Comparison of ENCODE assay signal across 8 cellular contexts in the genomic region with DNA sequence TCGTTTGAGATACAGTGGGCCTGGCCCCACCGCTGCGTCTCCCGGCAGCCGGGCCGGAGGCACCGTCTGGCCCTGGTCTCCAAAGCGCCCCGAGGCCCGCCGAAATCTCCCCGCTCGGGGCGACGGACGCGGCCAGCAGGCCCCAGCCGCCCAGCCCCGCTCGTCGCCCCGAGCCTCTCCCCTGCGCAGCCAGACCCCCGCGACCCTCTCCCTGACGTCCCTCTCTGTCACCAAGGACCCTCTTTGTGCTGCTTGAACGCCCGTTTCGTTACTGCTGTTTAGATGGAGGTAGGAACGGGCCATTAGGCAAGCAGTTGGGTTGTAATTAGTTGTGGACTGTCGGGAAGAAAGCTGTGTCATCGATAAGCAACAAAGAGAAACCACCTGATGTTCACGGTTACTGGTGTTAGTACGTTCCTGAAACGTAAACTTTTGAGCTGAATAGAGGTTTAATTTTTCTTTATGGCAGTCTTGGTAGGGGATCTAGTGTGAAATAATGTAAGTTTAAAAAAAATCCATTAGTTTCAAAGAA. TPM values are rescaled to one million over a fixed set of nuclear protein-coding genes. Genes with fewer than 3 reads are reported as not detected.
DNase-seq lines count a peak whose midpoint lies in the region; ATAC-seq, FAIRE-seq and TF ChIP-seq lines count a peak whose summit lies in the region.

No MANE protein-coding gene starts in this region.

- peaks cover 51% of the 10 kb centered on the region for H3K79me2 ChIP-seq in OCI-LY7 (ENCODE audit: insufficient read depth, low read depth, low read length)

- intact Hi-C loops in OCI-LY7 (cut with micrococcal nuclease; ENCODE audit: unreplicated experiment): loop anchor here (5.0 kb wide), 3 partner anchors 650 to 1005 kb away; a partner anchor contains a TSS
- intact Hi-C loops in heart left ventricle (cut with DNase I): loop anchor here in 3 of 10 donors (5.0 to 10.0 kb wide), 3 partner anchors 208 to 690 kb away; a partner anchor contains a TSS

- H3K9me3 ChIP-seq in OCI-LY7 (ENCODE audit: low read length): no peaks in the 10 kb centered on the region
- H3K9me3 ChIP-seq in heart left ventricle: no peaks in the 10 kb centered on the region

- TF ChIP-seq POLR2A in heart left ventricle (IDR thresholded peaks at IDR 0.05): no peak

- peak overlapping the region; percentile 91 for H3K4me3 ChIP-seq in OCI-LY7 (ENCODE audit: low read depth, low read length, poor library complexity, severe bottlenecking)
- peak overlapping the region; percentile 50 to 100 (median 89) for H3K4me3 ChIP-seq in heart left ventricle

- peaks cover 24% of the 10 kb centered on the region for H4K20me1 ChIP-seq in OCI-LY7 (ENCODE audit: insufficient read depth, low read length)

- 0 to 1% (median 1%) methylated on average over 20 to 35 of the region's 35 CpGs for WGBS in heart left ventricle, 4 donors

- peak overlapping the region; percentile 97 for H3K4me3 Mint-ChIP-seq in activated naive CD8-positive, alpha-beta T cell treated with anti-CD3 and anti-CD28 coated beads for 36 hours

- peaks cover 1% of the 10 kb centered on the region for H3K9me3 Mint-ChIP-seq in activated naive CD8-positive, alpha-beta T cell treated with anti-CD3 and anti-CD28 coated beads for 36 hours

- DNase-seq in D721Med (ENCODE audit: insufficient read length, low spot score) (no peak), OCI-LY7 (ENCODE audit: low spot score) (peak; percentile 66), heart left ventricle (peak in 3 of 5 donors; percentile 27 to 51 (median 39)), pons (ENCODE audit: low spot score) (peak; percentile 53), NCI-H1930 (lab: John Stamatoyannopoulos, UW) (no peak)
- peak; percentile 58 for DNase-seq in activated naive CD8-positive, alpha-beta T cell treated with anti-CD3 and anti-CD28 coated beads for 36 hours

- 0 out of 2 replicates have a peak, but pooled peaks cover 3% of the 10 kb centered on the region for H3K9me2 ChIP-seq in OCI-LY7 (ENCODE audit: insufficient read depth, low read length)

- BruUV-seq in OCI-LY7 (replicated peaks; lab: Mats Ljungman, UMichigan): no TSS peak

- peak overlapping the region; percentile 78 for H3K27ac ChIP-seq in OCI-LY7 (ENCODE audit: low read depth, low read length, poor library complexity, severe bottlenecking)
- peak overlapping the region; percentile 86 to 100 (median 98) for H3K27ac ChIP-seq in heart left ventricle

- peak overlapping the region; percentile 98 for H3K27ac Mint-ChIP-seq in activated naive CD8-positive, alpha-beta T cell treated with anti-CD3 and anti-CD28 coated beads for 36 hours

- peak overlapping the region; percentile 33; the same call in 1 of the 2 replicates for H2AFZ ChIP-seq in OCI-LY7 (ENCODE audit: low read length)

- peaks cover 25% of the 10 kb centered on the region for H3K36me3 Mint-ChIP-seq in activated naive CD8-positive, alpha-beta T cell treated with anti-CD3 and anti-CD28 coated beads for 36 hours

- CTCF ChIA-PET in OCI-LY7 (lab: Charles Lee; ENCODE audit: unreplicated experiment): no interaction called here

- POLR2A ChIA-PET in OCI-LY7 (lab: Charles Lee): interaction anchor here (0.5 to 2.5 kb wide), 6 partner anchors 11 to 434 kb away, joined by 3 to 6 read pairs (median 4); no protein-coding TSS in a partner anchor

- peak; percentile 31 for ATAC-seq in GM19395 (IDR thresholded peaks at IDR 0.05; ENCODE audit: unreplicated experiment)
- ATAC-seq in HG03460 (IDR thresholded peaks at IDR 0.05; ENCODE audit: unreplicated experiment): peak; percentile 13
- peak in 3 of 4 donors; percentile 22 to 45 (median 42) for ATAC-seq in heart left ventricle

- peak overlapping the region; percentile 95 for H3K4me2 ChIP-seq in OCI-LY7 (ENCODE audit: low read length)

- no peaks in the 10 kb centered on the region for H3K27me3 Mint-ChIP-seq in activated naive CD8-positive, alpha-beta T cell treated with anti-CD3 and anti-CD28 coated beads for 36 hours

- peak; percentile 46 for FAIRE-seq in D721Med (lab: Jason Lieb, UNC)

- TF ChIP-seq CTCF in D721Med (IDR thresholded peaks at IDR 0.05; ENCODE audit: insufficient read depth, missing control alignments) (no peak), OCI-LY7 (conservative IDR thresholded peaks at IDR 0.05; ENCODE audit: low read length) (0 out of 2 replicates have a peak, but pooled peaks have one; percentile 15), heart left ventricle (IDR thresholded peaks at IDR 0.05) (no peak)

- peaks cover 17% of the 10 kb centered on the region for H3K4me1 ChIP-seq in OCI-LY7 (ENCODE audit: insufficient read depth, low read length, poor library complexity, severe bottlenecking)
- peaks cover 0 to 35% (median 26%) of the 10 kb centered on the region in 12 donors for H3K4me1 ChIP-seq in heart left ventricle

- peaks cover 32% of the 10 kb centered on the region for H3K4me1 Mint-ChIP-seq in activated naive CD8-positive, alpha-beta T cell treated with anti-CD3 and anti-CD28 coated beads for 36 hours

- H3K27me3 ChIP-seq in heart left ventricle: no peaks in the 10 kb centered on the region

- H3K36me3 ChIP-seq in OCI-LY7 (ENCODE audit: insufficient read depth, low read length) (peaks cover 35% of the 10 kb centered on the region), heart left ventricle (peaks cover 0 to 18% (median 2%) of the 10 kb centered on the region in 9 donors)

RNA-seq across cellular contexts. Expression of a gene that starts 0.7 kb away (rescaled TPM):
- 48.4 and 55.4 TPM in 2 replicates for total RNA-seq in OCI-LY7 (2014; rRNA removed; shearing (Covaris generic))
- total RNA-seq in OCI-LY7 (2022): 88.2 and 105 TPM in 2 replicates
- 10 to 100 TPM; 70.6 to 81.8 TPM for total RNA-seq in activated naive CD8-positive, alpha-beta T cell treated with anti-CD3 and anti-CD28 coated beads for 36 hours
- total RNA-seq in heart left ventricle: 10 to 100 TPM; 30.9 to 90.5 (median 57.0) TPM
- 10 to 100 TPM; 28.2 to 43.3 TPM for polyA plus RNA-seq in heart left ventricle

Comparison
In these comparisons a context has a peak if more than half of its experiments do, and no peak if none do; other contexts are left out.
1. DNase-seq: peak in OCI-LY7 (single experiment), activated naive CD8-positive, alpha-beta T cell treated with anti-CD3 and anti-CD28 coated beads for 36 hours (single experiment), heart left ventricle (3 of 5) and pons (single experiment); none in D721Med (single experiment) and NCI-H1930 (0 of 2).
2. Peak in every context shown above with its lines, with median percentiles within 50 percentile points of each other: ATAC-seq.